8 cellular contexts compared by ENCODE assay signal in genomic region chr5:119341452-119342349, GRCh38. TPM values are rescaled to one million over a fixed set of nuclear protein-coding genes. Genes with fewer than 3 reads are reported as not detected.
DNase-seq lines count a peak whose midpoint lies in the region; ATAC-seq and TF ChIP-seq lines count a peak whose summit lies in the region.

No MANE protein-coding gene starts in this region.

- peaks cover 63% of the 10 kb centered on the region for H3F3A ChIP-seq in MM.1S (ENCODE audit: insufficient read depth, low read length)

- H3K4me3 ChIP-seq in MM.1S (ENCODE audit: low read length) (peak overlapping the region; percentile 83), prostate gland (no peak overlapping the region), gastrocnemius medialis (no peak overlapping the region), endodermal cell (ENCODE audit: low read length) (no peak overlapping the region)

- 64% methylated on average over 6 of the region's 6 CpGs for WGBS in prostate gland
- WGBS in endodermal cell (ENCODE audit: insufficient coverage in 1 of 2, insufficient read length in 1 of 2), 2 experiments: 97 to 100% methylated on average over 1 to 5 of the region's 6 CpGs

- H3K27me3 ChIP-seq in MM.1S (replicated peaks; ENCODE audit: insufficient read depth, low read length): no peaks in the 10 kb centered on the region
- H3K27me3 ChIP-seq in prostate gland (replicated peaks; ENCODE audit: insufficient read depth): no peaks in the 10 kb centered on the region
- H3K27me3 ChIP-seq in gastrocnemius medialis: no peaks in the 10 kb centered on the region
- no peaks in the 10 kb centered on the region for H3K27me3 ChIP-seq in endodermal cell (ENCODE audit: control insufficient read depth, insufficient read depth, low read length, poor library complexity, severe bottlenecking)

- H3K27me3 Mint-ChIP-seq in immature natural killer cell (ENCODE audit: low read depth in 3 of 3): peaks cover 0 to 6% (median 2%) of the 10 kb centered on the region in 3 donors
- H3K27me3 Mint-ChIP-seq in endodermal cell (ENCODE audit: insufficient read depth): no peaks in the 10 kb centered on the region

- no peaks in the 10 kb centered on the region for H3K36me3 Mint-ChIP-seq in immature natural killer cell
- no peaks in the 10 kb centered on the region for H3K36me3 Mint-ChIP-seq in endodermal cell (ENCODE audit: low read depth)

- DNase-seq in MM.1S: peak; percentile 41
- peak in 1 of 3 donors; percentile 32 for DNase-seq in immature natural killer cell
- no peak for DNase-seq in middle frontal gyrus (ENCODE audit: extremely low spot score, low spot score)
- no peak for DNase-seq in prostate gland (ENCODE audit: low spot score)
- DNase-seq in gastrocnemius medialis: no peak
- DNase-seq in endodermal cell: no peak

- in situ Hi-C loops in gastrocnemius medialis (cut with MboI; ENCODE audit: low sequenced_read_pairs in 4 of 4): no loop called here

- TF ChIP-seq POLR2A in prostate gland (IDR thresholded peaks at IDR 0.05): no peak
- no peak for TF ChIP-seq POLR2A in gastrocnemius medialis (IDR thresholded peaks at IDR 0.05)

- H3K4me2 ChIP-seq in MM.1S (ENCODE audit: low read depth, low read length): peak overlapping the region; percentile 94

- H4K20me1 ChIP-seq in MM.1S (ENCODE audit: insufficient read depth, low read length): peaks cover 5% of the 10 kb centered on the region; the same call in 1 of the 2 replicates

- intact Hi-C loops in prostate gland (cut with DNase I) (no loop called here), gastrocnemius medialis (cut with DNase I; ENCODE audit: low total_unique reads) (no loop called here)

- H3K9me3 ChIP-seq in MM.1S (replicated peaks; ENCODE audit: insufficient read depth, low read length) (no peaks in the 10 kb centered on the region), prostate gland (no peaks in the 10 kb centered on the region), gastrocnemius medialis (no peaks in the 10 kb centered on the region), endodermal cell (ENCODE audit: control insufficient read depth, low read length) (no peaks in the 10 kb centered on the region)

- no peak overlapping the region for H2AFZ ChIP-seq in MM.1S (ENCODE audit: low read length)

- H3K36me3 ChIP-seq in MM.1S (replicated peaks; ENCODE audit: insufficient read depth, low read length) (no peaks in the 10 kb centered on the region), prostate gland (no peaks in the 10 kb centered on the region), gastrocnemius medialis (no peaks in the 10 kb centered on the region), endodermal cell (ENCODE audit: control insufficient read depth, insufficient read depth, low read length) (no peaks in the 10 kb centered on the region)

- peak overlapping the region; percentile 95 for H3K27ac ChIP-seq in MM.1S (ENCODE audit: low read length)
- no peak overlapping the region for H3K27ac ChIP-seq in prostate gland
- H3K27ac ChIP-seq in gastrocnemius medialis: no peak overlapping the region
- H3K27ac ChIP-seq in endodermal cell (ENCODE audit: low read depth, low read length): no peak overlapping the region

- H3K9me2 ChIP-seq in MM.1S (replicated peaks; ENCODE audit: insufficient read depth, low read length): no peaks in the 10 kb centered on the region

- H3K9me3 Mint-ChIP-seq in immature natural killer cell (no peaks in the 10 kb centered on the region), endodermal cell (no peaks in the 10 kb centered on the region)

- H3K79me2 ChIP-seq in MM.1S (ENCODE audit: low read length): peaks cover 98% of the 10 kb centered on the region

- H3K4me3 Mint-ChIP-seq in immature natural killer cell: peak overlapping the region; percentile 66 to 89 (median 80)
- no peak overlapping the region for H3K4me3 Mint-ChIP-seq in endodermal cell

- peaks cover 81% of the 10 kb centered on the region for H3K4me1 ChIP-seq in MM.1S (ENCODE audit: low read length)
- no peaks in the 10 kb centered on the region for H3K4me1 ChIP-seq in prostate gland (replicated peaks)
- H3K4me1 ChIP-seq in gastrocnemius medialis: peaks cover 3 to 6% of the 10 kb centered on the region in 2 donors
- H3K4me1 ChIP-seq in endodermal cell (ENCODE audit: control insufficient read depth, insufficient read depth, low read length): peaks cover 11% of the 10 kb centered on the region

- peak overlapping the region; percentile 41 to 91 (median 84) for H3K27ac Mint-ChIP-seq in immature natural killer cell
- H3K27ac Mint-ChIP-seq in endodermal cell: no peak overlapping the region

- ATAC-seq in GM18517 (IDR thresholded peaks at IDR 0.05; ENCODE audit: unreplicated experiment) (peak; percentile 49), GM21825 (IDR thresholded peaks at IDR 0.05; ENCODE audit: unreplicated experiment) (peak; percentile 50), gastrocnemius medialis (no peak)

- H3K4me1 Mint-ChIP-seq in immature natural killer cell (peaks cover 96 to 100% of the 10 kb centered on the region in 2 donors), endodermal cell (peaks cover 44% of the 10 kb centered on the region)

- H3K9ac ChIP-seq in MM.1S (ENCODE audit: low read length) (peak overlapping the region; percentile 64; the same call in 1 of the 2 replicates), endodermal cell (ENCODE audit: extremely low read depth, low read length, poor library complexity, severe bottlenecking) (no peak overlapping the region)

- TF ChIP-seq CTCF in MM.1S (IDR thresholded peaks at IDR 0.05; ENCODE audit: low read length) (no peak), prostate gland (IDR thresholded peaks at IDR 0.05) (no peak), gastrocnemius medialis (IDR thresholded peaks at IDR 0.05 in 4 of 5, conservative IDR thresholded peaks at IDR 0.05 in 1 of 5) (no peak), endodermal cell (conservative IDR thresholded peaks at IDR 0.05) (no peak)

RNA-seq across cellular contexts. Expression of gene TNFAIP8, which starts 14.1 kb away (rescaled TPM):
- 100 to 1,000 TPM in 2 of 3 donors, 10 to 100 TPM in 1; 99.7 to 162 (median 132) TPM for polyA plus RNA-seq in immature natural killer cell
- total RNA-seq in prostate gland (10 to 100 TPM; 21.6 to 40.0 TPM), gastrocnemius medialis (1 to 10 TPM in 3 of 4 donors, under 1 TPM in 1; 0.20 to 5.8 (median 2.0) TPM), endodermal cell (10 to 100 TPM; 29.6 to 39.5 TPM)
- polyA plus RNA-seq in endodermal cell (2013, experiment 1 of 2): 16.1 TPM
- 14.5 TPM for polyA plus RNA-seq in endodermal cell (2013, experiment 2 of 2)

Comparison
In these comparisons a context has a peak if more than half of its experiments do, and no peak if none do; other contexts are left out.
1. ATAC-seq: peak in GM18517 (single experiment) and GM21825 (single experiment); none in gastrocnemius medialis (0 of 2).